Comparison of ENCODE assay signal across 12 cellular contexts in genomic region chr1:41882068-41882477, GRCh38. TPM values are rescaled to one million over a fixed set of nuclear protein-coding genes. Genes with fewer than 3 reads are reported as not detected.
DNase-seq lines count a peak whose midpoint lies in the region; ATAC-seq and TF ChIP-seq lines count a peak whose summit lies in the region.
"Had no signal": no experiment of that assay in that cellular context is flagged by ENCODE, and none has a peak within 500 bp of the region (broad histone marks: within the 10 kb centered on the region; RNA-seq: fewer than 3 reads in every experiment).

No MANE protein-coding gene starts in this region.

- peaks cover 40 to 43% of the 10 kb centered on the region in 2 donors for H3K4me1 Mint-ChIP-seq in natural killer cell

- H3K27me3 ChIP-seq in foreskin keratinocyte = peaks cover 2% of the 10 kb centered on the region
- H3K27me3 ChIP-seq: adrenal gland, neural progenitor cell had no signal

- no peak overlapping the region for H3K4me3 Mint-ChIP-seq in natural killer cell
- H3K4me3 Mint-ChIP-seq: GM23338, neural progenitor cell had no signal

- H3K27ac Mint-ChIP-seq in natural killer cell = peak overlapping the region; percentile 39 to 58
- H3K27ac Mint-ChIP-seq: GM23338, neural progenitor cell had no signal

- H3K27ac ChIP-seq in foreskin keratinocyte = no peak overlapping the region
- H3K27ac ChIP-seq: adrenal gland, neural progenitor cell had no signal

- intact Hi-C loops in natural killer cell (cut with micrococcal nuclease) = no loop called here

- DNase-seq in DMS53 (lab: John Stamatoyannopoulos, UW) (peak; percentile 97), LHCN-M2 (ENCODE audit: low read depth) (peak; percentile 66), RPMI8226 (peak; percentile 38), natural killer cell (no peak), foreskin keratinocyte (no peak), NOMO-1 treated with DMSO at 0.1 percent for 48 hours (lab: John Stamatoyannopoulos, UW; ENCODE audit: unreplicated experiment) (no peak)
- DNase-seq: adrenal gland, NCI-H187 treated with DMSO at 0.1 percent for 48 hours had no signal

- no peak for TF ChIP-seq CTCF in natural killer cell (IDR thresholded peaks at IDR 0.05)
- TF ChIP-seq CTCF in foreskin keratinocyte (conservative IDR thresholded peaks at IDR 0.05) = no peak

- no peaks in the 10 kb centered on the region for H3K9me3 Mint-ChIP-seq in natural killer cell
- H3K9me3 Mint-ChIP-seq: GM23338, neural progenitor cell had no signal

- H3K4me1 ChIP-seq in foreskin keratinocyte = no peaks in the 10 kb centered on the region
- H3K4me1 ChIP-seq: adrenal gland had no signal

- no peaks in the 10 kb centered on the region for H3K27me3 Mint-ChIP-seq in natural killer cell (ENCODE audit: low read depth in 2 of 2)

- ATAC-seq in natural killer cell = peak in 1 of 3 donors; percentile 37
- ATAC-seq in foreskin keratinocyte = no peak
- ATAC-seq in HG03025 (IDR thresholded peaks at IDR 0.05; ENCODE audit: low FRiP score, unreplicated experiment) = no peak
- no peak for ATAC-seq in GM21528 (IDR thresholded peaks at IDR 0.05; ENCODE audit: low FRiP score, unreplicated experiment)
- ATAC-seq: GM23338 had no signal

- no peaks in the 10 kb centered on the region for H3K36me3 Mint-ChIP-seq in natural killer cell
- H3K36me3 Mint-ChIP-seq: neural progenitor cell had no signal

RNA-seq across cellular contexts. Expression of gene HIVEP3, which starts 36.6 kb away (rescaled TPM):
- total RNA-seq in LHCN-M2 (2014; rRNA removed) = 1.5 and 2.1 TPM in 2 replicates
- 5.8 TPM for polyA plus RNA-seq in LHCN-M2 (2012)
- total RNA-seq in natural killer cell = 10 to 100 TPM; 26.2 to 35.2 (median 29.8) TPM
- 0.71 and 0.78 TPM in 2 replicates for total RNA-seq in foreskin keratinocyte
- polyA plus RNA-seq in foreskin keratinocyte = 0.90 and 0.93 TPM in 2 replicates

Comparison
In these comparisons a context has a peak if more than half of its experiments do, and no peak if none do; other contexts are left out.
1. DNase-seq: peak in DMS53 (single experiment), LHCN-M2 (single experiment) and RPMI8226 (single experiment); none in natural killer cell (single experiment), foreskin keratinocyte (0 of 2) and NOMO-1 treated with DMSO at 0.1 percent for 48 hours (single experiment).